21 cellular contexts compared by ENCODE assay signal in genomic region chr21:44260791-44261190, GRCh38. TPM values are rescaled to one million over a fixed set of nuclear protein-coding genes. Genes with fewer than 3 reads are reported as not detected.
DNase-seq lines count a peak whose midpoint lies in the region; FAIRE-seq and TF ChIP-seq lines count a peak whose summit lies in the region.
"Had no signal": no experiment of that assay in that cellular context is flagged by ENCODE, and none has a peak within 500 bp of the region (broad histone marks: within the 10 kb centered on the region; RNA-seq: fewer than 3 reads in every experiment).

No MANE protein-coding gene starts in this region.

- no peak overlapping the region for H3K4me3 ChIP-seq in HEK293 (ENCODE audit: low read depth, low read length)
- no peak overlapping the region for H3K4me3 ChIP-seq in bronchial epithelial cell (ENCODE audit: low read depth, low read length)
- H3K4me3 ChIP-seq in osteoblast (ENCODE audit: insufficient read depth, low read length) = no peak overlapping the region
- H3K4me3 ChIP-seq: GM23248, HAP-1 had no signal

- H3K27ac ChIP-seq in HEK293 (ENCODE audit: extremely low read depth, low read depth, low read length) = no peak overlapping the region
- H3K27ac ChIP-seq in osteoblast (ENCODE audit: low read depth, low read length) = no peak overlapping the region
- H3K27ac ChIP-seq: C4-2B, GM23248, HL-60 had no signal

- POLR2A ChIA-PET in HEK293 (lab: Yijun Ruan, JAX) = no interaction called here

- no peaks in the 10 kb centered on the region for H3K9me3 Mint-ChIP-seq in activated T-cell treated with anti-CD3 and anti-CD28 coated beads, Interleukin-2, amount 50 U/mL, for 24 hours
- H3K9me3 Mint-ChIP-seq: CD4-positive, alpha-beta T cell; HFFc6 had no signal

- no peak overlapping the region for H3K4me2 ChIP-seq in osteoblast (ENCODE audit: insufficient read depth, low read length)

- no peaks in the 10 kb centered on the region for H3K4me1 Mint-ChIP-seq in activated T-cell treated with anti-CD3 and anti-CD28 coated beads, Interleukin-2, amount 50 U/mL, for 24 hours (ENCODE audit: low read depth)

- H4K20me1 ChIP-seq in osteoblast (ENCODE audit: insufficient read depth, low read length) = no peaks in the 10 kb centered on the region

- no peaks in the 10 kb centered on the region for H3K79me2 ChIP-seq in osteoblast (ENCODE audit: insufficient read depth, low read length)

- H3K27me3 Mint-ChIP-seq in activated T-cell treated with anti-CD3 and anti-CD28 coated beads, Interleukin-2, amount 50 U/mL, for 24 hours = no peaks in the 10 kb centered on the region
- H3K27me3 Mint-ChIP-seq: CD4-positive, alpha-beta T cell had no signal

- no peaks in the 10 kb centered on the region for H3K4me1 ChIP-seq in HEK293 (ENCODE audit: control insufficient read depth, insufficient read depth, low read length)
- H3K4me1 ChIP-seq in osteoblast (ENCODE audit: insufficient read depth, low read length) = no peaks in the 10 kb centered on the region
- H3K4me1 ChIP-seq: Caco-2, HAP-1 had no signal

- H3K36me3 ChIP-seq in HEK293 (ENCODE audit: control insufficient read depth in 2 of 2, insufficient read depth in 1 of 2, low read length in 2 of 2) (no peaks in the 10 kb centered on the region), bronchial epithelial cell (ENCODE audit: control insufficient read depth, insufficient read depth, low read length) (no peaks in the 10 kb centered on the region), osteoblast (ENCODE audit: insufficient read depth, low read length) (no peaks in the 10 kb centered on the region)
- H3K36me3 ChIP-seq: HAP-1 had no signal

- no peaks in the 10 kb centered on the region for H3K36me3 Mint-ChIP-seq in activated T-cell treated with anti-CD3 and anti-CD28 coated beads, Interleukin-2, amount 50 U/mL, for 24 hours (ENCODE audit: low read depth)

- CTCF ChIA-PET in HEK293 (lab: Yijun Ruan, JAX) = interaction anchor here (1.0 kb wide), 1 partner anchor 216 kb away, joined by 3 read pairs; no protein-coding TSS in a partner anchor

- TF ChIP-seq CTCF in HEK293 (tag by site-specific recombination; IDR thresholded peaks at IDR 0.05) (no peak), bronchial epithelial cell (IDR thresholded peaks at IDR 0.05; ENCODE audit: insufficient read depth, low read length, severe bottlenecking) (no peak), osteoblast (IDR thresholded peaks at IDR 0.05; ENCODE audit: extremely low read depth, low read depth, low read length) (no peak)

- H2AFZ ChIP-seq in osteoblast (ENCODE audit: low read length) = no peak overlapping the region
- H2AFZ ChIP-seq: GM23248 had no signal

- no peak overlapping the region for H3K27ac Mint-ChIP-seq in activated T-cell treated with anti-CD3 and anti-CD28 coated beads, Interleukin-2, amount 50 U/mL, for 24 hours
- H3K27ac Mint-ChIP-seq: CD4-positive, alpha-beta T cell; HFFc6 had no signal

- FAIRE-seq in bronchial epithelial cell (lab: Jason Lieb, UNC) (peak; percentile 64), urothelium cell line (lab: Jason Lieb, UNC) (no peak)
- FAIRE-seq: A204.1, D721Med, G401.6, GM12891 had no signal

- H3K4me3 Mint-ChIP-seq in activated T-cell treated with anti-CD3 and anti-CD28 coated beads, Interleukin-2, amount 50 U/mL, for 24 hours = no peak overlapping the region
- H3K4me3 Mint-ChIP-seq: CD4-positive, alpha-beta T cell; HFFc6 had no signal

- no peaks in the 10 kb centered on the region for H3K9me3 ChIP-seq in HEK293 (ENCODE audit: control insufficient read depth, insufficient read depth, low read depth, low read length)
- no peaks in the 10 kb centered on the region for H3K9me3 ChIP-seq in osteoblast (ENCODE audit: low read depth, low read length)
- H3K9me3 ChIP-seq: HAP-1 had no signal

- DNase-seq in bronchial epithelial cell (ENCODE audit: low read depth) (no peak), osteoblast (ENCODE audit: insufficient read length, low spot score, missing footprints) (peak; percentile 64), urothelium cell line (ENCODE audit: low spot score) (no peak)
- DNase-seq in activated T-cell treated with anti-CD3 and anti-CD28 coated beads, Interleukin-2, amount 50 U/mL, for 24 hours = no peak
- no peak for DNase-seq in stimulated activated CD4-positive, alpha-beta T cell treated with anti-CD3 and anti-CD28 coated beads, Interleukin-4, amount 100 ng/mL, for 24 hours
- DNase-seq: ACHN; CD4-positive, alpha-beta T cell; GM23248; HFFc6; IMR-90 had no signal

- no peaks in the 10 kb centered on the region for H3K27me3 ChIP-seq in bronchial epithelial cell (ENCODE audit: control insufficient read depth, insufficient read depth, low read length)
- H3K27me3 ChIP-seq in osteoblast (ENCODE audit: insufficient read depth, low read length) = peaks cover 2% of the 10 kb centered on the region

TF ChIP-seq in HEK293, 187 proteins besides CTCF, POLR2A, EP300 and RAD21:
- TF ChIP-seq HOXD13 (CRISPR knock-in tag; IDR thresholded peaks at IDR 0.05; ENCODE audit: borderline replicate concordance) (no peak), ZFHX2 (tag by site-specific recombination; conservative IDR thresholded peaks at IDR 0.05) (peak; percentile 56), EGR2 (tag by site-specific recombination; IDR thresholded peaks at IDR 0.05; ENCODE audit: low read depth) (peak; percentile 87)

RNA-seq across cellular contexts. Expression of gene DNMT3L, which starts 0.9 kb away (rescaled TPM):
- not detected in 2 replicates for total RNA-seq in bronchial epithelial cell
- not detected in 2 replicates for total RNA-seq in osteoblast
- total RNA-seq: CD4-positive, alpha-beta T cell; GM23248; H4; HFFc6; HT1080; IMR-90 had no signal

RNA-seq across cellular contexts. Expression of gene ICOSLG, which starts 20.0 kb away (rescaled TPM):
- total RNA-seq in bronchial epithelial cell (0.26 and 1.5 TPM in 2 replicates), osteoblast (0.29 TPM in 1 of 2 replicates, not detected in the other)

RNA-seq across cellular contexts. Expression of gene AIRE, which starts 24.9 kb away (rescaled TPM):
- total RNA-seq in bronchial epithelial cell (not detected in 2 replicates), osteoblast (not detected in 2 replicates)
- total RNA-seq: Caco-2, GM23248, H4, HT1080, IMR-90 had no signal

RNA-seq across cellular contexts. Expression of gene PFKL, which starts 39.1 kb away (rescaled TPM):
- total RNA-seq in bronchial epithelial cell = 148 and 228 TPM in 2 replicates
- total RNA-seq in osteoblast = 93.1 and 114 TPM in 2 replicates
